Comparison of ENCODE assay signal across 22 cellular contexts in genomic region chr7:147311332-147311731, GRCh38.
"Had no signal": no experiment of that assay in that cellular context is flagged by ENCODE, and none has a peak within 500 bp of the region (broad histone marks: within the 10 kb centered on the region; RNA-seq: fewer than 3 reads in every experiment).

No MANE protein-coding gene starts in this region.

- H3K4me3 Mint-ChIP-seq: activated CD4-positive, alpha-beta memory T cell treated with anti-CD3 and anti-CD28 coated beads, Interleukin-2, amount 10 ng/mL, durations not matched to agents 7 days and 5 days; activated CD4-positive, alpha-beta T cell treated with anti-CD3 and anti-CD28 coated beads, Interleukin-2, amount 10 ng/mL, durations not matched to agents 24 days and 14 days; activated naive CD8-positive, alpha-beta T cell treated with anti-CD3 and anti-CD28 coated beads, Interleukin-2, amount 50 U/mL, for 24 hours; dendritic cell treated with granulocyte-macrophage colony-stimulating factor and Interleukin-4, amounts not matched to agents 40 ng/mL and 50 ng/mL, for 4 days; mesothelial cell of epicardium; nephron; stimulated activated naive B cell treated with anti-CD40 and anti-IgM and Interleukin-4, amounts not matched to agents 10 μg/mL and 1 μg/mL and 100 μg/mL, for 72 hours; T-helper 1 cell treated with Interleukin-12 subunit alpha and Interleukin-12 subunit beta and Interleukin-4 antibody, amounts not matched to agents 30 μg/mL and 1 μg/mL, for 36 hours had no signal

- H3K36me3 Mint-ChIP-seq: mesothelial cell of epicardium; stimulated activated naive B cell treated with anti-CD40 and anti-IgM and Interleukin-4, amounts not matched to agents 10 μg/mL and 1 μg/mL and 100 μg/mL, for 72 hours had no signal

- H3K4me1 Mint-ChIP-seq: activated CD4-positive, alpha-beta memory T cell treated with anti-CD3 and anti-CD28 coated beads, Interleukin-2, amount 10 ng/mL, durations not matched to agents 7 days and 5 days; activated CD4-positive, alpha-beta T cell treated with anti-CD3 and anti-CD28 coated beads, Interleukin-2, amount 10 ng/mL, durations not matched to agents 24 days and 14 days; activated naive CD8-positive, alpha-beta T cell treated with anti-CD3 and anti-CD28 coated beads, Interleukin-2, amount 50 U/mL, for 24 hours; mesothelial cell of epicardium; stimulated activated naive B cell treated with anti-CD40 and anti-IgM and Interleukin-4, amounts not matched to agents 10 μg/mL and 1 μg/mL and 100 μg/mL, for 72 hours had no signal

- H3K27me3 Mint-ChIP-seq: activated CD4-positive, alpha-beta memory T cell treated with anti-CD3 and anti-CD28 coated beads, Interleukin-2, amount 10 ng/mL, durations not matched to agents 7 days and 5 days; activated CD4-positive, alpha-beta T cell treated with anti-CD3 and anti-CD28 coated beads, Interleukin-2, amount 10 ng/mL, durations not matched to agents 24 days and 14 days; activated naive CD8-positive, alpha-beta T cell treated with anti-CD3 and anti-CD28 coated beads, Interleukin-2, amount 50 U/mL, for 24 hours; dendritic cell treated with granulocyte-macrophage colony-stimulating factor and Interleukin-4, amounts not matched to agents 40 ng/mL and 50 ng/mL, for 4 days; progenitor cell of endocrine pancreas; stimulated activated naive B cell treated with anti-CD40 and anti-IgM and Interleukin-4, amounts not matched to agents 10 μg/mL and 1 μg/mL and 100 μg/mL, for 72 hours had no signal

- H3K9me3 Mint-ChIP-seq: activated CD4-positive, alpha-beta T cell treated with anti-CD3 and anti-CD28 coated beads, Interleukin-2, amount 10 ng/mL, durations not matched to agents 24 days and 14 days had no signal

- H3K27ac Mint-ChIP-seq: activated CD4-positive, alpha-beta memory T cell treated with anti-CD3 and anti-CD28 coated beads, Interleukin-2, amount 10 ng/mL, durations not matched to agents 7 days and 5 days; activated CD4-positive, alpha-beta T cell treated with anti-CD3 and anti-CD28 coated beads, Interleukin-2, amount 10 ng/mL, durations not matched to agents 24 days and 14 days; activated naive CD8-positive, alpha-beta T cell treated with anti-CD3 and anti-CD28 coated beads, Interleukin-2, amount 50 U/mL, for 24 hours; dendritic cell treated with granulocyte-macrophage colony-stimulating factor and Interleukin-4, amounts not matched to agents 40 ng/mL and 50 ng/mL, for 4 days; mesothelial cell of epicardium; progenitor cell of endocrine pancreas; stimulated activated naive B cell treated with anti-CD40 and anti-IgM and Interleukin-4, amounts not matched to agents 10 μg/mL and 1 μg/mL and 100 μg/mL, for 72 hours; T-helper 1 cell treated with Interleukin-12 subunit alpha and Interleukin-12 subunit beta and Interleukin-4 antibody, amounts not matched to agents 30 μg/mL and 1 μg/mL, for 36 hours had no signal

- DNase-seq: activated CD4-positive, alpha-beta memory T cell treated with anti-CD3 and anti-CD28 coated beads, Interleukin-2, amount 10 ng/mL, durations not matched to agents 7 days and 5 days; activated CD4-positive, alpha-beta T cell treated with anti-CD3 and anti-CD28 coated beads, Interleukin-2, amount 10 ng/mL, durations not matched to agents 24 days and 14 days; activated gamma-delta T cell; activated naive CD4-positive, alpha-beta T cell treated with anti-CD3 and anti-CD28 coated beads, Interleukin-2, amount 50 U/mL, for 16 hours; activated naive CD8-positive, alpha-beta T cell treated with anti-CD3 and anti-CD28 coated beads, Interleukin-2, amount 50 U/mL, for 24 hours; anterior cingulate cortex; body of pancreas; effector CD8-positive, alpha-beta T cell; hypothalamus; left ventricle myocardium superior; mammary epithelial cell; retina; sigmoid colon; stimulated activated CD4-positive, alpha-beta T cell treated with anti-CD3 and anti-CD28 coated beads, Interleukin-15, amount 100 ng/mL, for 24 hours; stimulated activated CD8-positive, alpha-beta memory T cell treated with anti-CD3 and anti-CD28 coated beads, Interleukin-4, amount 100 ng/mL, for 48 hours; stimulated activated naive B cell treated with anti-CD40 and anti-IgM and Interleukin-4, amounts not matched to agents 10 μg/mL and 1 μg/mL and 100 μg/mL, for 72 hours; upper lobe of left lung had no signal
